ENCODE assay signal across 17 cellular contexts in genomic region chr4:101818362-101818761, GRCh38. TPM values are rescaled to one million over a fixed set of nuclear protein-coding genes. Genes with fewer than 3 reads are reported as not detected.
DNase-seq lines count a peak whose midpoint lies in the region; ATAC-seq, FAIRE-seq and TF ChIP-seq lines count a peak whose summit lies in the region.
"Had no signal": no experiment of that assay in that cellular context is flagged by ENCODE, and none has a peak within 500 bp of the region (broad histone marks: within the 10 kb centered on the region; RNA-seq: fewer than 3 reads in every experiment).

No MANE protein-coding gene starts in this region.

- no peaks in the 10 kb centered on the region for H3K79me2 ChIP-seq in ACC112 (ENCODE audit: control insufficient read depth, insufficient read depth, low read length, unreplicated experiment)

- peaks cover 16% of the 10 kb centered on the region for H3K9me3 Mint-ChIP-seq in HFFc6
- peaks cover 14% of the 10 kb centered on the region for H3K9me3 Mint-ChIP-seq in activated naive CD8-positive, alpha-beta T cell treated with anti-CD3 and anti-CD28 coated beads, Interleukin-2, amount 50 U/mL, for 24 hours

- no peaks in the 10 kb centered on the region for H3K27me3 ChIP-seq in ACC112 (ENCODE audit: insufficient read depth, low read length)

- no peaks in the 10 kb centered on the region for H3K36me3 Mint-ChIP-seq in HFFc6 (ENCODE audit: low read depth)
- H3K36me3 Mint-ChIP-seq in activated naive CD8-positive, alpha-beta T cell treated with anti-CD3 and anti-CD28 coated beads, Interleukin-2, amount 50 U/mL, for 24 hours (ENCODE audit: low read depth), result peaks cover 2% of the 10 kb centered on the region
- H3K36me3 Mint-ChIP-seq: brain had no signal

- H3K27me3 Mint-ChIP-seq in HFFc6 (ENCODE audit: insufficient read depth), result no peaks in the 10 kb centered on the region
- H3K27me3 Mint-ChIP-seq in activated naive CD8-positive, alpha-beta T cell treated with anti-CD3 and anti-CD28 coated beads, Interleukin-2, amount 50 U/mL, for 24 hours, result peaks cover 3% of the 10 kb centered on the region
- H3K27me3 Mint-ChIP-seq: brain had no signal

- H2AFZ ChIP-seq in ACC112 (ENCODE audit: low read length, unreplicated experiment), result peak overlapping the region; percentile 94

- no peak for FAIRE-seq in D721Med (lab: Jason Lieb, UNC)
- FAIRE-seq: frontal cortex had no signal

- H3K4me1 Mint-ChIP-seq in HFFc6 (ENCODE audit: low read depth), result no peaks in the 10 kb centered on the region; the same call in 1 of the 2 replicates
- H3K4me1 Mint-ChIP-seq in activated naive CD8-positive, alpha-beta T cell treated with anti-CD3 and anti-CD28 coated beads, Interleukin-2, amount 50 U/mL, for 24 hours, result peaks cover 6% of the 10 kb centered on the region
- H3K4me1 Mint-ChIP-seq: brain, nephron had no signal

- H3K27ac ChIP-seq in ACC112 (ENCODE audit: low read depth, low read length) (no peak overlapping the region), substantia nigra (ENCODE audit: low read depth, low read length, poor library complexity, severe bottlenecking) (no peak overlapping the region)

- H3K4me3 Mint-ChIP-seq in HFFc6, result no peak overlapping the region
- H3K4me3 Mint-ChIP-seq in activated naive CD8-positive, alpha-beta T cell treated with anti-CD3 and anti-CD28 coated beads, Interleukin-2, amount 50 U/mL, for 24 hours, result no peak overlapping the region
- H3K4me3 Mint-ChIP-seq: brain, nephron had no signal

- H3K4me1 ChIP-seq in ACC112 (ENCODE audit: control insufficient read depth, insufficient read depth, low read length, unreplicated experiment), result no peaks in the 10 kb centered on the region

- H3K27ac Mint-ChIP-seq in HFFc6, result no peak overlapping the region
- H3K27ac Mint-ChIP-seq in activated naive CD8-positive, alpha-beta T cell treated with anti-CD3 and anti-CD28 coated beads, Interleukin-2, amount 50 U/mL, for 24 hours, result no peak overlapping the region
- H3K27ac Mint-ChIP-seq: brain, nephron had no signal

- no peak overlapping the region for H3K4me3 ChIP-seq in ACC112 (ENCODE audit: low read depth, low read length)

- DNase-seq in HFFc6, result peak; percentile 4
- DNase-seq in amniotic epithelial cell (ENCODE audit: low read depth), result peak; percentile 81
- peak; percentile 0 for DNase-seq in hepatic stellate cell (ENCODE audit: low spot score)
- DNase-seq in D721Med (ENCODE audit: insufficient read length, low spot score), result no peak
- no peak for DNase-seq in substantia nigra (lab: John Stamatoyannopoulos, UW)
- no peak for DNase-seq in activated naive CD8-positive, alpha-beta T cell treated with anti-CD3 and anti-CD28 coated beads, Interleukin-2, amount 50 U/mL, for 24 hours
- DNase-seq: 8988T; activated effector memory CD4-positive, alpha-beta T cell treated with anti-CD3 and anti-CD28 coated beads, Interleukin-2, amount 50 U/mL, for 16 hours; H7; NCI-H1417 treated with DMSO at 0.1 percent for 48 hours; NCI-H345; stimulated activated CD8-positive, alpha-beta memory T cell treated with anti-CD3 and anti-CD28 coated beads, Interleukin-4, amount 100 ng/mL, for 48 hours had no signal

- TF ChIP-seq CTCF in HFFc6 (IDR thresholded peaks at IDR 0.05), result no peak
- TF ChIP-seq CTCF in D721Med (IDR thresholded peaks at IDR 0.05; ENCODE audit: insufficient read depth, missing control alignments), result no peak

- no peak for ATAC-seq in HG03095 (IDR thresholded peaks at IDR 0.05; ENCODE audit: unreplicated experiment)
- no peak for ATAC-seq in activated naive CD8-positive, alpha-beta T cell treated with anti-CD3 and anti-CD28 coated beads, Interleukin-2, amount 50 U/mL, for 24 hours

- no peaks in the 10 kb centered on the region for H3K36me3 ChIP-seq in ACC112 (ENCODE audit: insufficient read depth, low read length)

RNA-seq across cellular contexts. Expression of gene BANK1, which starts 27.8 kb away (rescaled TPM):
- total RNA-seq in HFFc6 (2021; fragmentation: NEBNext Ultra II Directional; extraction: Animal tissue kit (Norgen Biotek cat#: 25700)), result under 1 TPM in 3 of 6 experiments, not detected in 3; 0.14 to 0.28 (median 0.17) TPM
- total RNA-seq: H7 had no signal

Comparison
In these comparisons a context has a peak if more than half of its experiments do, and no peak if none do; other contexts are left out.
1. DNase-seq: peak in HFFc6 (single experiment), amniotic epithelial cell (single experiment) and hepatic stellate cell (single experiment); none in D721Med (single experiment), substantia nigra (0 of 49) and activated naive CD8-positive, alpha-beta T cell treated with anti-CD3 and anti-CD28 coated beads, Interleukin-2, amount 50 U/mL, for 24 hours (single experiment).